Comparison of ENCODE assay signal across 1 cellular context in genomic region chr15:50765202-50765967, GRCh38.
TF ChIP-seq lines count a peak whose summit lies in the region.

TSS of gene SPPL2A (minus strand) at chr15:50765706. CDS start at chr15:50765533, 173 bp downstream.

TF ChIP-seq in K562, 482 proteins besides CTCF, POLR2A, EP300 and RAD21 (continued from another document and continues in another):
- TF ChIP-seq CHD7 (IDR thresholded peaks at IDR 0.05; ENCODE audit: low read depth, low read length) (no peak), E2F5 (CRISPR knock-in tag; IDR thresholded peaks at IDR 0.05) (no peak), HNRNPLL (IDR thresholded peaks at IDR 0.05; ENCODE audit: low read depth, low read length, poor library complexity, severe bottlenecking) (peak; percentile 94), ZNF583 (CRISPR knock-in tag; IDR thresholded peaks at IDR 0.05) (0 out of 2 replicates have a peak, but pooled peaks have one; percentile 22), ZBTB43 (CRISPR knock-in tag; IDR thresholded peaks at IDR 0.05) (no peak), NR2C2 (CRISPR knock-in tag; IDR thresholded peaks at IDR 0.05) (no peak), NR2C2 (tag; IDR thresholded peaks at IDR 0.05) (peak; percentile 75), ELF1 (tag; IDR thresholded peaks at IDR 0.05) (peak; percentile 97), SAFB (IDR thresholded peaks at IDR 0.05; ENCODE audit: borderline replicate concordance, low read depth, low read length) (no peak), TRIM24 (IDR thresholded peaks at IDR 0.05) (peak; percentile 93 to 97), GABPB2 (CRISPR knock-in tag; conservative IDR thresholded peaks at IDR 0.05) (no peak), RAD51 (IDR thresholded peaks at IDR 0.05; ENCODE audit: borderline replicate concordance, low read depth) (no peak), TBP (optimal IDR thresholded peaks at IDR 0.05; ENCODE audit: low read depth, low read length) (peak; percentile 73), GTF3C2 (IDR thresholded peaks at IDR 0.05; ENCODE audit: borderline replicate concordance, extremely low read depth, insufficient read length) (no peak), THAP7 (CRISPR knock-in tag; IDR thresholded peaks at IDR 0.05) (no peak), SRSF3 (IDR thresholded peaks at IDR 0.05; ENCODE audit: insufficient read depth, low read length) (no peak), ZNF41 (CRISPR knock-in tag; conservative IDR thresholded peaks at IDR 0.05) (no peak), CREB5 (CRISPR knock-in tag; IDR thresholded peaks at IDR 0.05) (no peak), ASH1L (IDR thresholded peaks at IDR 0.05; ENCODE audit: borderline replicate concordance, low read depth, partially characterized antibody) (no peak), SMAD1 (IDR thresholded peaks at IDR 0.05; ENCODE audit: low read depth, low read length, partially characterized antibody) (peak; percentile 34), SAP30 (IDR thresholded peaks at IDR 0.05; ENCODE audit: borderline replicate concordance, insufficient read depth, low read depth, low read length, poor library complexity, severe bottlenecking) (peak; percentile 71), MEF2D (tag; conservative IDR thresholded peaks at IDR 0.05; ENCODE audit: low read depth) (no peak), SUPT5H (IDR thresholded peaks at IDR 0.05) (peak; percentile 85), HIVEP1 (CRISPR knock-in tag; IDR thresholded peaks at IDR 0.05) (no peak), HOMEZ (CRISPR knock-in tag; IDR thresholded peaks at IDR 0.05) (no peak), ZNF133 (CRISPR knock-in tag; IDR thresholded peaks at IDR 0.05) (no peak), HOXB6 (CRISPR knock-in tag; IDR thresholded peaks at IDR 0.05; ENCODE audit: borderline replicate concordance) (no peak), ZNF518B (CRISPR knock-in tag; IDR thresholded peaks at IDR 0.05) (no peak), KDM1A (IDR thresholded peaks at IDR 0.05) (no peak), PTBP1 (IDR thresholded peaks at IDR 0.05; ENCODE audit: low read depth, low read length) (no peak), FOXJ2 (tag; IDR thresholded peaks at IDR 0.05) (peak; percentile 85), GTF2F1 (IDR thresholded peaks at IDR 0.05; ENCODE audit: low read depth, low read length) (no peak), ZNF23 (CRISPR knock-in tag; IDR thresholded peaks at IDR 0.05) (no peak), KLF6 (CRISPR knock-in tag; IDR thresholded peaks at IDR 0.05; ENCODE audit: borderline replicate concordance) (no peak)
